ENCODE assay signal across 8 cellular contexts in genomic region chr16:31382485-31383161, GRCh38. TPM values are rescaled to one million over a fixed set of nuclear protein-coding genes. Genes with fewer than 3 reads are reported as not detected.
DNase-seq lines count a peak whose midpoint lies in the region; ATAC-seq and TF ChIP-seq lines count a peak whose summit lies in the region.

No MANE protein-coding gene starts in this region.

- H3K27ac ChIP-seq in colonic mucosa (no peak overlapping the region), liver (ENCODE audit: low read depth in 1 of 2, low read length in 2 of 2) (no peak overlapping the region)

- H3K9ac ChIP-seq in colonic mucosa (ENCODE audit: low read depth in 2 of 2, low read length in 2 of 2), result no peak overlapping the region
- no peak overlapping the region for H3K9ac ChIP-seq in liver (ENCODE audit: low read depth in 1 of 2, low read length in 2 of 2)

- ATAC-seq in GM18498 (IDR thresholded peaks at IDR 0.05; ENCODE audit: unreplicated experiment) (peak; percentile 68), HG03135 (IDR thresholded peaks at IDR 0.05; ENCODE audit: unreplicated experiment) (no peak)

- intact Hi-C loops in colonic mucosa (cut with DNase I), result loop anchor here (5.0 kb wide), 1 partner anchor 395 kb away; the partner anchor contains the start of gene HSD3B7

- TF ChIP-seq RAD21 in liver (IDR thresholded peaks at IDR 0.05), result peak; percentile 67 to 75

- DNase-seq in 8988T (peak; percentile 66), MV-4-11 (lab: John Stamatoyannopoulos, UW) (peak; percentile 78), colonic mucosa (peak; percentile 59)
- peak; percentile 35 to 48 for DNase-seq in activated CD4-positive, alpha-beta T cell treated with anti-CD3 and anti-CD28 coated beads for 24 hours (ENCODE audit: low read depth in 2 of 2)
- DNase-seq in stimulated activated CD8-positive, alpha-beta memory T cell treated with anti-CD3 and anti-CD28 coated beads, Interleukin-15, amount 100 ng/mL, for 4 hours (ENCODE audit: low read depth in 2 of 2), result peak; percentile 28 to 33

- WGBS in liver, result 33% methylated on average over 14 of the region's 14 CpGs

- H3K4me3 ChIP-seq in colonic mucosa (no peak overlapping the region), liver (ENCODE audit: low read depth in 1 of 3, low read length in 3 of 3) (no peak overlapping the region)

- H3K36me3 ChIP-seq in colonic mucosa (no peaks in the 10 kb centered on the region), liver (ENCODE audit: control insufficient read depth in 4 of 4, insufficient read depth in 3 of 4, low read depth in 1 of 4, low read length in 3 of 4) (no peaks in the 10 kb centered on the region)

- TF ChIP-seq CTCF in colonic mucosa (IDR thresholded peaks at IDR 0.05) (peak; percentile 45), liver (IDR thresholded peaks at IDR 0.05; ENCODE audit: low read depth, low read length, missing input control) (peak; percentile 50)

- H3K27me3 ChIP-seq in colonic mucosa (no peaks in the 10 kb centered on the region), liver (ENCODE audit: control insufficient read depth in 4 of 4, insufficient read depth in 4 of 4, low read length in 3 of 4) (no peaks in the 10 kb centered on the region)

- H3K4me1 ChIP-seq in colonic mucosa (no peaks in the 10 kb centered on the region), liver (ENCODE audit: control insufficient read depth in 4 of 4, insufficient read depth in 4 of 4, low read length in 3 of 4) (peaks cover 0 to 11% (median 0%) of the 10 kb centered on the region in 4 donors)

- H3K9me3 ChIP-seq in colonic mucosa (no peaks in the 10 kb centered on the region), liver (ENCODE audit: control insufficient read depth in 4 of 4, low read length in 3 of 4) (peaks cover 0 to 3% (median 0%) of the 10 kb centered on the region in 4 donors)

TF ChIP-seq in liver, 16 proteins besides CTCF, POLR2A, EP300 and RAD21:
- TF ChIP-seq, protein P1, sequence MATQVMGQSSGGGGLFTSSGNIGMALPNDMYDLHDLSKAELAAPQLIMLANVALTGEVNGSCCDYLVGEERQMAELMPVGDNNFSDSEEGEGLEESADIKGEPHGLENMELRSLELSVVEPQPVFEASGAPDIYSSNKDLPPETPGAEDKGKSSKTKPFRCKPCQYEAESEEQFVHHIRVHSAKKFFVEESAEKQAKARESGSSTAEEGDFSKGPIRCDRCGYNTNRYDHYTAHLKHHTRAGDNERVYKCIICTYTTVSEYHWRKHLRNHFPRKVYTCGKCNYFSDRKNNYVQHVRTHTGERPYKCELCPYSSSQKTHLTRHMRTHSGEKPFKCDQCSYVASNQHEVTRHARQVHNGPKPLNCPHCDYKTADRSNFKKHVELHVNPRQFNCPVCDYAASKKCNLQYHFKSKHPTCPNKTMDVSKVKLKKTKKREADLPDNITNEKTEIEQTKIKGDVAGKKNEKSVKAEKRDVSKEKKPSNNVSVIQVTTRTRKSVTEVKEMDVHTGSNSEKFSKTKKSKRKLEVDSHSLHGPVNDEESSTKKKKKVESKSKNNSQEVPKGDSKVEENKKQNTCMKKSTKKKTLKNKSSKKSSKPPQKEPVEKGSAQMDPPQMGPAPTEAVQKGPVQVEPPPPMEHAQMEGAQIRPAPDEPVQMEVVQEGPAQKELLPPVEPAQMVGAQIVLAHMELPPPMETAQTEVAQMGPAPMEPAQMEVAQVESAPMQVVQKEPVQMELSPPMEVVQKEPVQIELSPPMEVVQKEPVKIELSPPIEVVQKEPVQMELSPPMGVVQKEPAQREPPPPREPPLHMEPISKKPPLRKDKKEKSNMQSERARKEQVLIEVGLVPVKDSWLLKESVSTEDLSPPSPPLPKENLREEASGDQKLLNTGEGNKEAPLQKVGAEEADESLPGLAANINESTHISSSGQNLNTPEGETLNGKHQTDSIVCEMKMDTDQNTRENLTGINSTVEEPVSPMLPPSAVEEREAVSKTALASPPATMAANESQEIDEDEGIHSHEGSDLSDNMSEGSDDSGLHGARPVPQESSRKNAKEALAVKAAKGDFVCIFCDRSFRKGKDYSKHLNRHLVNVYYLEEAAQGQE (IDR thresholded peaks at IDR 0.05), result no peak
- no peak for TF ChIP-seq ZBTB33 (IDR thresholded peaks at IDR 0.05)
- no peak for TF ChIP-seq HNF4A (conservative IDR thresholded peaks at IDR 0.05)
- no peak for TF ChIP-seq NR2F2 (IDR thresholded peaks at IDR 0.05)
- TF ChIP-seq FOXA1 (IDR thresholded peaks at IDR 0.05), result no peak
- no peak for TF ChIP-seq EGR1 (IDR thresholded peaks at IDR 0.05; ENCODE audit: low read depth in 2 of 2)

RNA-seq across cellular contexts. Expression of gene ITGAD, which starts 10.5 kb away (rescaled TPM):
- total RNA-seq in colonic mucosa, result under 1 TPM in 1 of 2 donors, not detected in 1; 0.05 TPM
- 1 to 10 TPM; 2.0 to 3.6 TPM for total RNA-seq in liver
- polyA plus RNA-seq in liver, result 1 to 10 TPM in 1 of 2 donors, under 1 TPM in 1; 0.04 to 2.1 TPM

RNA-seq across cellular contexts. Expression of gene ITGAX, which starts 27.6 kb away (rescaled TPM):
- total RNA-seq in colonic mucosa, result 1 to 10 TPM; 1.4 to 5.9 TPM
- total RNA-seq in liver, result 1 to 10 TPM; 2.5 to 9.6 TPM
- 1 to 10 TPM; 1.1 to 1.2 TPM for polyA plus RNA-seq in liver

RNA-seq across cellular contexts. Expression of gene COX6A2, which starts 45.5 kb away (rescaled TPM):
- total RNA-seq in colonic mucosa (not detected), liver (under 1 TPM in 1 of 2 donors, not detected in 1; 0.84 TPM)
- polyA plus RNA-seq in liver, result 10 to 100 TPM in 1 of 2 donors, 1 to 10 TPM in 1; 8.0 to 36.7 TPM

RNA-seq across cellular contexts. Expression of gene ZNF843, which starts 60.0 kb away (rescaled TPM):
- total RNA-seq in colonic mucosa (under 1 TPM; 0.17 to 0.45 TPM), liver (under 1 TPM; 0.25 to 0.84 TPM)
- polyA plus RNA-seq in liver, result under 1 TPM in 1 of 2 donors, not detected in 1; 0.35 TPM
